In the genomic region with DNA sequence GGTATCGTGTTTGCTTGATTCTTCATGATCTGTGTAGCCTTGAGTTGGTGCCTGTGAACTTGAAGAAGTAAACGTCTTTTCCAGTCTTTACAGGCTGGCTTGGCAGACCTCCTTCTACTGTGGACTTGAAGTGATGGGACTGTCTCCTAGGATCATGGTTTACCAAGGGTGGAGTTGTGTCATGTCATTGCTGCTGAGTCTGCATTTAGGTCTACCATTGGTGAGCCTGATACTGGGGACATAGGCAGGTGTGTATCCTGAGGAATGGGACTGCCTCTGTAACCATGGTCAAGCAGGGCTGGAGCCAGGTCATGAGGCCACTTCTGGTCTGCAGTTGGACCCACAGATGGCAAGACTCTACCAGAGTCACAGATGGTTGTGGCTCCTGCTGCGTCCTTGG, we compare ENCODE assay signal across 37 cellular contexts.
"Had no signal": no experiment of that assay in that cellular context is flagged by ENCODE, and none has a peak within 500 bp of the region (broad histone marks: within the 10 kb centered on the region; RNA-seq: fewer than 3 reads in every experiment).

No MANE protein-coding gene starts in this region.

- H3K9me3 ChIP-seq: adrenal gland, body of pancreas had no signal

- H3K4me1 ChIP-seq: adrenal gland, body of pancreas, breast epithelium had no signal

- H3K27me3 ChIP-seq: adrenal gland, body of pancreas, brain microvascular endothelial cell, breast epithelium, cardiac muscle cell had no signal

- H3K4me1 Mint-ChIP-seq: activated naive CD8-positive, alpha-beta T cell treated with anti-CD3 and anti-CD28 coated beads for 36 hours; activated T-helper 17 cell treated with anti-CD3 and anti-CD28 coated beads, Interleukin-2, amount 50 U/mL, for 72 hours; central memory CD8-positive, alpha-beta T cell; T-helper 17 cell had no signal

- DNase-seq: activated B cell treated with CpG ODN at 0.5 μM for 24 hours; activated CD4-positive, alpha-beta memory T cell treated with anti-CD3 and anti-CD28 coated beads for 36 hours; activated CD4-positive, alpha-beta T cell treated with anti-CD3 and anti-CD28 coated beads for 4 hours; activated CD4-positive, alpha-beta T cell treated with anti-CD3 and anti-CD28 coated beads, Interleukin-2, amount 10 ng/mL, durations not matched to agents 24 days and 14 days; activated CD4-positive, alpha-beta T cell treated with anti-CD3 and anti-CD28 coated beads, Interleukin-2, amount 50 U/mL, for 1 hour; activated CD4-positive, alpha-beta T cell treated with anti-CD3 and anti-CD28 coated beads, Interleukin-2, amount 50 U/mL, for 4 hours; activated CD4-positive, CD25-positive, alpha-beta regulatory T cell treated with anti-CD3 and anti-CD28 coated beads, Interleukin-2, amount 50 U/mL, for 72 hours; activated CD8-positive, alpha-beta memory T cell treated with anti-CD3 and anti-CD28 coated beads, Interleukin-2, amount 50 U/mL, for 4 hours; activated CD8-positive, alpha-beta T cell treated with anti-CD3 and anti-CD28 coated beads for 36 hours; activated effector memory CD4-positive, alpha-beta T cell treated with anti-CD3 and anti-CD28 coated beads, Interleukin-2, amount 50 U/mL, for 16 hours; activated gamma-delta T cell treated with Interleukin-2 at 50 U/mL for 16 hours; activated naive CD4-positive, alpha-beta T cell; activated naive CD4-positive, alpha-beta T cell treated with anti-CD3 and anti-CD28 coated beads for 36 hours; activated naive CD4-positive, alpha-beta T cell treated with anti-CD3 and anti-CD28 coated beads, Interleukin-2, amount 50 U/mL, for 16 hours; activated naive CD8-positive, alpha-beta T cell treated with anti-CD3 and anti-CD28 coated beads for 36 hours; activated T-cell treated with anti-CD3 and anti-CD28 coated beads for 4 hours; activated T-cell treated with anti-CD3 and anti-CD28 coated beads, Interleukin-2, amount 50 U/mL, for 1 hour; activated T-cell treated with anti-CD3 and anti-CD28 coated beads, Interleukin-2, amount 50 U/mL, for 4 hours; activated T-cell treated with anti-CD3 and anti-CD28 coated beads, Interleukin-2, amount 50 U/mL, for 72 hours; adrenal gland; amniotic stem cell; aorta; body of pancreas; brain microvascular endothelial cell; caudate nucleus; cerebellar nuclear complex; T-cell; T-helper 17 cell had no signal

- H3K4me3 ChIP-seq: adrenal gland, body of pancreas, breast epithelium, cardiac muscle cell had no signal

- H3K36me3 ChIP-seq: adrenal gland, brain microvascular endothelial cell, breast epithelium, cardiac muscle cell had no signal

- FAIRE-seq: astrocyte, TTC549 had no signal

- H3K27ac Mint-ChIP-seq: activated B cell treated with CpG ODN at 0.5 μM for 24 hours; activated CD4-positive, alpha-beta memory T cell treated with anti-CD3 and anti-CD28 coated beads for 36 hours; activated CD4-positive, alpha-beta T cell treated with anti-CD3 and anti-CD28 coated beads, Interleukin-2, amount 10 ng/mL, durations not matched to agents 24 days and 14 days; activated CD8-positive, alpha-beta T cell treated with anti-CD3 and anti-CD28 coated beads for 36 hours; activated naive CD4-positive, alpha-beta T cell treated with anti-CD3 and anti-CD28 coated beads for 36 hours; activated naive CD4-positive, alpha-beta T cell treated with anti-CD3 and anti-CD28 coated beads, Interleukin-2, amount 50 U/mL, for 72 hours; activated naive CD8-positive, alpha-beta T cell treated with anti-CD3 and anti-CD28 coated beads for 36 hours; activated T-cell treated with anti-CD3 and anti-CD28 coated beads, Interleukin-2, amount 50 U/mL, for 72 hours; activated T-helper 1 cell treated with anti-CD3 and anti-CD28 coated beads, Interleukin-12 subunit alpha, Interleukin-12 subunit beta, Interleukin-2, Interleukin-4 antibody, amounts not matched to agents 30 ng/mL and 10 ng/mL and 1 ng/mL, durations not matched to agents 14 hours and 24 hours and 36 hours; activated T-helper 17 cell treated with anti-CD3 and anti-CD28 coated beads, Interleukin-2, amount 50 U/mL, for 72 hours; T-cell; T-helper 17 cell had no signal

- H3K4me3 Mint-ChIP-seq: activated B cell treated with CpG ODN at 0.5 μM for 24 hours; activated CD4-positive, alpha-beta memory T cell treated with anti-CD3 and anti-CD28 coated beads for 36 hours; activated CD4-positive, alpha-beta T cell treated with anti-CD3 and anti-CD28 coated beads, Interleukin-2, amount 10 ng/mL, durations not matched to agents 24 days and 14 days; activated CD8-positive, alpha-beta T cell treated with anti-CD3 and anti-CD28 coated beads for 36 hours; activated naive CD4-positive, alpha-beta T cell treated with anti-CD3 and anti-CD28 coated beads for 36 hours; activated naive CD8-positive, alpha-beta T cell treated with anti-CD3 and anti-CD28 coated beads for 36 hours; activated T-cell treated with anti-CD3 and anti-CD28 coated beads, Interleukin-2, amount 50 U/mL, for 4 hours; activated T-cell treated with anti-CD3 and anti-CD28 coated beads, Interleukin-2, amount 50 U/mL, for 72 hours; activated T-helper 1 cell treated with anti-CD3 and anti-CD28 coated beads, Interleukin-12 subunit alpha, Interleukin-12 subunit beta, Interleukin-2, Interleukin-4 antibody, amounts not matched to agents 30 ng/mL and 10 ng/mL and 1 ng/mL, durations not matched to agents 14 hours and 24 hours and 36 hours; activated T-helper 17 cell treated with anti-CD3 and anti-CD28 coated beads, Interleukin-2, amount 50 U/mL, for 72 hours; central memory CD8-positive, alpha-beta T cell; T-cell; T-helper 17 cell had no signal

- ATAC-seq: activated CD8-positive, alpha-beta T cell treated with anti-CD3 and anti-CD28 coated beads for 36 hours; activated naive CD4-positive, alpha-beta T cell treated with anti-CD3 and anti-CD28 coated beads, Interleukin-2, amount 50 U/mL, for 72 hours; activated T-cell treated with anti-CD3 and anti-CD28 coated beads, Interleukin-2, amount 50 U/mL, for 4 hours; activated T-cell treated with anti-CD3 and anti-CD28 coated beads, Interleukin-2, amount 50 U/mL, for 72 hours; activated T-helper 17 cell treated with anti-CD3 and anti-CD28 coated beads, Interleukin-2, amount 50 U/mL, for 72 hours; body of pancreas; T-cell; T-helper 17 cell had no signal

- H3K27ac ChIP-seq: adrenal gland, body of pancreas, brain microvascular endothelial cell, breast epithelium, cardiac muscle cell, VCaP had no signal
